10 cellular contexts compared by ENCODE assay signal in genomic region chr3:59566481-59566975, GRCh38.
DNase-seq lines count a peak whose midpoint lies in the region; ATAC-seq and TF ChIP-seq lines count a peak whose summit lies in the region.
"Had no signal": no experiment of that assay in that cellular context is flagged by ENCODE, and none has a peak within 500 bp of the region (broad histone marks: within the 10 kb centered on the region; RNA-seq: fewer than 3 reads in every experiment).

No MANE protein-coding gene starts in this region.

- H2AFZ ChIP-seq in OCI-LY7 (ENCODE audit: low read length) = no peak overlapping the region

- H3K4me3 ChIP-seq in OCI-LY7 (ENCODE audit: low read depth, low read length, poor library complexity, severe bottlenecking) = no peak overlapping the region
- H3K4me3 ChIP-seq: BLaER1 had no signal

- no peaks in the 10 kb centered on the region for H3K36me3 ChIP-seq in OCI-LY7 (ENCODE audit: insufficient read depth, low read length)
- H3K36me3 ChIP-seq: BLaER1 had no signal

- TF ChIP-seq CTCF in OCI-LY7 (conservative IDR thresholded peaks at IDR 0.05; ENCODE audit: low read length) = no peak

- H3K9me2 ChIP-seq in OCI-LY7 (ENCODE audit: insufficient read depth, low read length) = no peaks in the 10 kb centered on the region

- no peak overlapping the region for H3K27ac ChIP-seq in OCI-LY7 (ENCODE audit: low read depth, low read length, poor library complexity, severe bottlenecking)
- H3K27ac ChIP-seq: BLaER1 had no signal

- peak; percentile 84 to 100 for ATAC-seq in activated naive CD4-positive, alpha-beta T cell treated with anti-CD3 and anti-CD28 coated beads, Interleukin-2, amount 50 U/mL, for 72 hours
- ATAC-seq in GM21619 (IDR thresholded peaks at IDR 0.05; ENCODE audit: unreplicated experiment) (peak; percentile 98), HG03442 (IDR thresholded peaks at IDR 0.05; ENCODE audit: unreplicated experiment) (peak; percentile 97), Right ventricle myocardium superior (ENCODE audit: poor library complexity) (no peak)

- no peaks in the 10 kb centered on the region for H3K9me3 ChIP-seq in OCI-LY7 (ENCODE audit: low read length)
- H3K9me3 ChIP-seq: BLaER1 had no signal

- no peak overlapping the region for H3K4me2 ChIP-seq in OCI-LY7 (ENCODE audit: low read length)
- H3K4me2 ChIP-seq: BLaER1 had no signal

- DNase-seq in activated naive CD4-positive, alpha-beta T cell treated with anti-CD3 and anti-CD28 coated beads, Interleukin-2, amount 50 U/mL, for 72 hours (ENCODE audit: low spot score in 2 of 2) = no peak
- no peak for DNase-seq in activated naive CD4-positive, alpha-beta T cell (lab: John Stamatoyannopoulos, UW)
- DNase-seq in renal cortical epithelial cell (ENCODE audit: low read depth) = peak; percentile 99
- no peak for DNase-seq in Right ventricle myocardium superior
- no peak for DNase-seq in NCI-H774 (lab: John Stamatoyannopoulos, UW)
- no peak for DNase-seq in OCI-LY7 (ENCODE audit: low spot score)
- DNase-seq: trophoblast cell had no signal

- peaks cover 0 to 21% of the 10 kb centered on the region in 2 donors for H3K36me3 Mint-ChIP-seq in activated naive CD4-positive, alpha-beta T cell treated with anti-CD3 and anti-CD28 coated beads, Interleukin-2, amount 50 U/mL, for 72 hours

- BruUV-seq in OCI-LY7 (replicated peaks; lab: Mats Ljungman, UMichigan) = no TSS peak

- H4K20me1 ChIP-seq in OCI-LY7 (ENCODE audit: insufficient read depth, low read length) = no peaks in the 10 kb centered on the region
- H4K20me1 ChIP-seq: BLaER1 had no signal

- no peaks in the 10 kb centered on the region for H3K4me1 ChIP-seq in OCI-LY7 (ENCODE audit: insufficient read depth, low read length, poor library complexity, severe bottlenecking)
- H3K4me1 ChIP-seq: BLaER1 had no signal

- H3K9me3 Mint-ChIP-seq in activated naive CD4-positive, alpha-beta T cell treated with anti-CD3 and anti-CD28 coated beads, Interleukin-2, amount 50 U/mL, for 72 hours = peaks cover 0 to 17% of the 10 kb centered on the region in 2 donors

- H3K79me2 ChIP-seq in OCI-LY7 (ENCODE audit: insufficient read depth, low read depth, low read length) = no peaks in the 10 kb centered on the region

- H3K27ac Mint-ChIP-seq in activated naive CD4-positive, alpha-beta T cell treated with anti-CD3 and anti-CD28 coated beads, Interleukin-2, amount 50 U/mL, for 72 hours = peak overlapping the region in 1 of 2 donors; percentile 82

- POLR2A ChIA-PET in OCI-LY7 (lab: Charles Lee) = no interaction called here

- intact Hi-C loops in Right ventricle myocardium superior (cut with DNase I) = loop anchor here (10.0 kb wide), 1 partner anchor 332 kb away; no protein-coding TSS in a partner anchor
- intact Hi-C loops in OCI-LY7 (cut with micrococcal nuclease; ENCODE audit: unreplicated experiment) = loop anchor here (10.0 kb wide), 2 partner anchors 62 to 352 kb away; no protein-coding TSS in a partner anchor

- CTCF ChIA-PET in OCI-LY7 (lab: Charles Lee; ENCODE audit: unreplicated experiment) = no interaction called here
